In genomic region chr19:43934055-43934984, GRCh38 we compare ENCODE assay signal across 1 cellular context.
TF ChIP-seq lines count a peak whose summit lies in the region.

No MANE protein-coding gene starts in this region.

TF ChIP-seq in SK-N-SH, 30 proteins besides CTCF, POLR2A, EP300 and RAD21 (continued from another document):
- no peak for TF ChIP-seq ZBTB33 (IDR thresholded peaks at IDR 0.05; ENCODE audit: borderline replicate concordance, low read depth)
- TF ChIP-seq GATA2 (CRISPR knock-in tag; IDR thresholded peaks at IDR 0.05) = no peak
- no peak for TF ChIP-seq MAX (IDR thresholded peaks at IDR 0.05; ENCODE audit: low read depth)
- no peak for TF ChIP-seq NFIC (IDR thresholded peaks at IDR 0.05; ENCODE audit: borderline replicate concordance)
- TF ChIP-seq EZH2phosphoT487 (IDR thresholded peaks at IDR 0.05; ENCODE audit: borderline replicate concordance, low read depth) = no peak
- no peak for TF ChIP-seq FOXJ3 (CRISPR knock-in tag; IDR thresholded peaks at IDR 0.05)
- TF ChIP-seq MXI1 (IDR thresholded peaks at IDR 0.05; ENCODE audit: low read depth, low read length) = no peak
- no peak for TF ChIP-seq SIN3A (IDR thresholded peaks at IDR 0.05; ENCODE audit: borderline replicate concordance, low read depth, low read length)
TF ChIP-seq in SK-N-SH: peak in this region for 0.
